In the genomic region with DNA sequence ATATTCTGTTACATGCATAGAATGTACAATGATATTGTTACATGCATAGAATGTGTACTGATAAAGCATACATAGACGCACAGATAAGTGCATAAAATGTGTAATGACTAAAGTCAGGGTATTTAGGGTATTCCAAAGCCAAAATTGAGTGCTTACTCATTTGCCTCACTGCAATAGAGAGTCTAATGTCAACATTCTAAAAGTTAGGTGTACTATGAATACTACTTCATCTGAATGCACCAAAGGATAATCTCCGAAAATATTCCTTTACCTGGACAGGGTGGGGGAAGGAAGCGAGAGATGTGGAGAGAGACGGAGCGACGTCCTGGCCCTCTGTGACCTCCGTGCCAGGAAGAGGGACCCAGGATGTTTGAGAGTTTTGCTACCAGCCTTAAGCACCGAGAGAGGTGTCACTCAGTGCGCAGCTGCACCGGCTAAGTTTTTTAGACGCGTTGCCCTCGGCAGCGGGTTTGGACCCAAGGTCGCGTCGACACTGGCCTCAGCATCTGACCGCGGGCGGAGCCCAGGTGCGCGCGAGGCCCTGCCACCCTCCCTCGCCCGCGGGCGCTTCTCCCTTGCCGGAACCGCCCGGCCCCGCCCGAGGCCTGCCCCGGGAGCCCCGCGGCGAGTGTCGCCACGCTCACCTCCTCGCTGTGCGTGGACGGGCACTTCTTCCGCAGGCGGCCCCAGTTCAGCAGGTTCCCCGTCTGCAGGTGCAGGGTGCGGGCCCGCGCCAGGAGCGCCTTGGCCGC, we compare ENCODE assay signal across 8 cellular contexts. TPM values are rescaled to one million over a fixed set of nuclear protein-coding genes. Genes with fewer than 3 reads are reported as not detected.
DNase-seq lines count a peak whose midpoint lies in the region; ATAC-seq lines count a peak whose summit lies in the region.

No MANE protein-coding gene starts in this region.

- peak overlapping the region; percentile 91 to 94 for H3K27ac Mint-ChIP-seq in natural killer cell treated with Interleukin-12 subunit alpha and Interleukin-12 subunit beta and Interleukin-15 and Interleukin-18, amount 100 ng/mL, for 72 hours

- no peaks in the 10 kb centered on the region for H3K9me3 Mint-ChIP-seq in natural killer cell treated with Interleukin-12 subunit alpha and Interleukin-12 subunit beta and Interleukin-15 and Interleukin-18, amount 100 ng/mL, for 72 hours

- H3K4me1 Mint-ChIP-seq in natural killer cell treated with Interleukin-12 subunit alpha and Interleukin-12 subunit beta and Interleukin-15 and Interleukin-18, amount 100 ng/mL, for 72 hours (ENCODE audit: low read depth in 2 of 2) = peaks cover 34 to 45% of the 10 kb centered on the region in 2 donors

- peak; percentile 10 for DNase-seq in NCI-H1092 treated with DMSO at 0.1 percent for 48 hours (lab: John Stamatoyannopoulos, UW)
- DNase-seq in NCI-H1092 (lab: John Stamatoyannopoulos, UW) = no peak
- DNase-seq in NCI-H1105 treated with DMSO at 0.1 percent for 48 hours (lab: John Stamatoyannopoulos, UW) = peak; percentile 18
- peak; percentile 21 for DNase-seq in activated CD8-positive, alpha-beta memory T cell treated with anti-CD3 and anti-CD28 coated beads, Interleukin-2, amount 50 U/mL, for 24 hours (ENCODE audit: extremely low read depth)
- peak; percentile 62 for DNase-seq in natural killer cell treated with Interleukin-12 subunit alpha and Interleukin-12 subunit beta and Interleukin-15 and Interleukin-18, amount 100 ng/mL, for 72 hours (ENCODE audit: low spot score)
- peak; percentile 59 for DNase-seq in stimulated activated naive CD8-positive, alpha-beta T cell treated with anti-CD3 and anti-CD28 coated beads, Interleukin-15, Interleukin-2, amounts not matched to agents 100 U/mL and 50 U/mL, for 24 hours

- ATAC-seq in HG02571 (IDR thresholded peaks at IDR 0.05; ENCODE audit: unreplicated experiment) (peak; percentile 41), esophagus mucosa (peak; percentile 57)
- peak; percentile 44 to 47 for ATAC-seq in natural killer cell treated with Interleukin-12 subunit alpha and Interleukin-12 subunit beta and Interleukin-15 and Interleukin-18, amount 100 ng/mL, for 72 hours
- peak; percentile 37 for ATAC-seq in stimulated activated naive CD8-positive, alpha-beta T cell treated with anti-CD3 and anti-CD28 coated beads, Interleukin-15, Interleukin-2, amounts not matched to agents 100 U/mL and 50 U/mL, for 24 hours

- no peaks in the 10 kb centered on the region for H3K27me3 Mint-ChIP-seq in natural killer cell treated with Interleukin-12 subunit alpha and Interleukin-12 subunit beta and Interleukin-15 and Interleukin-18, amount 100 ng/mL, for 72 hours

- H3K4me3 Mint-ChIP-seq in natural killer cell treated with Interleukin-12 subunit alpha and Interleukin-12 subunit beta and Interleukin-15 and Interleukin-18, amount 100 ng/mL, for 72 hours = peak overlapping the region; percentile 99

- peaks cover 6% of the 10 kb centered on the region for H3K36me3 Mint-ChIP-seq in natural killer cell treated with Interleukin-12 subunit alpha and Interleukin-12 subunit beta and Interleukin-15 and Interleukin-18, amount 100 ng/mL, for 72 hours

RNA-seq across cellular contexts. Expression of gene GCLM, which starts 0.7 kb away (rescaled TPM):
- 11.6 TPM for total RNA-seq in esophagus mucosa
- total RNA-seq in natural killer cell treated with Interleukin-12 subunit alpha and Interleukin-12 subunit beta and Interleukin-15 and Interleukin-18, amount 100 ng/mL, for 72 hours = 10 to 100 TPM; 27.8 to 31.4 TPM

RNA-seq across cellular contexts. Expression of gene DNTTIP2, which starts 29.6 kb away (rescaled TPM):
- 48.5 TPM for total RNA-seq in esophagus mucosa
- 100 to 1,000 TPM in 1 of 2 donors, 10 to 100 TPM in 1; 78.4 to 101 TPM for total RNA-seq in natural killer cell treated with Interleukin-12 subunit alpha and Interleukin-12 subunit beta and Interleukin-15 and Interleukin-18, amount 100 ng/mL, for 72 hours
